ENCODE assay signal across 19 cellular contexts in genomic region chr15:33047077-33047476, GRCh38.
DNase-seq lines count a peak whose midpoint lies in the region; ATAC-seq, FAIRE-seq and TF ChIP-seq lines count a peak whose summit lies in the region.
"Had no signal": no experiment of that assay in that cellular context is flagged by ENCODE, and none has a peak within 500 bp of the region (broad histone marks: within the 10 kb centered on the region; RNA-seq: fewer than 3 reads in every experiment).

No MANE protein-coding gene starts in this region.

- no peak overlapping the region for H3K9ac ChIP-seq in astrocyte (ENCODE audit: low read length)

- no peak for DNase-seq in CD8-positive, alpha-beta T cell
- DNase-seq in T-cell (no peak), astrocyte (ENCODE audit: low read depth) (no peak), GM13977 (ENCODE audit: low spot score) (no peak), NCI-H446 (lab: John Stamatoyannopoulos, UW) (no peak), NCI-H510A (lab: John Stamatoyannopoulos, UW) (no peak)
- DNase-seq: C1 segment of cervical spinal cord, DMS 273 treated with DMSO at 0.1 percent for 48 hours, DMS79, EL, GDM1, H9 had no signal

- no peaks in the 10 kb centered on the region for H3K27me3 ChIP-seq in CD8-positive, alpha-beta T cell (ENCODE audit: insufficient read depth, low read length)
- no peaks in the 10 kb centered on the region for H3K27me3 ChIP-seq in astrocyte (ENCODE audit: insufficient read depth, low read length)

- H3K4me3 ChIP-seq in CD8-positive, alpha-beta T cell (ENCODE audit: low read depth, low read length) = no peak overlapping the region
- H3K4me3 ChIP-seq in astrocyte (ENCODE audit: insufficient read depth, low read depth, low read length) = no peak overlapping the region
- H3K4me3 ChIP-seq: GM12878, GM23338 had no signal

- H3K9me3 Mint-ChIP-seq in CD8-positive, alpha-beta T cell = peaks cover 16% of the 10 kb centered on the region
- H3K9me3 Mint-ChIP-seq in T-cell (peaks cover 0 to 24% (median 9%) of the 10 kb centered on the region in 3 donors), astrocyte (ENCODE audit: unreplicated experiment) (peaks cover 17% of the 10 kb centered on the region)

- POLR2A ChIA-PET in CD8-positive, alpha-beta T cell (lab: Charles Lee) = no interaction called here
- POLR2A ChIA-PET in T-cell (lab: Charles Lee) = no interaction called here

- H3K36me3 Mint-ChIP-seq in CD8-positive, alpha-beta T cell = no peaks in the 10 kb centered on the region
- peaks cover 5% of the 10 kb centered on the region for H3K36me3 Mint-ChIP-seq in T-cell
- H3K36me3 Mint-ChIP-seq in astrocyte (ENCODE audit: low read depth, unreplicated experiment) = peaks cover 16% of the 10 kb centered on the region

- intact Hi-C loops in CD8-positive, alpha-beta T cell (cut with DNase I, micrococcal nuclease) = no loop called here

- peaks cover 8% of the 10 kb centered on the region for H3K4me1 Mint-ChIP-seq in CD8-positive, alpha-beta T cell (ENCODE audit: low read depth)
- peaks cover 6 to 25% (median 16%) of the 10 kb centered on the region in 3 donors for H3K4me1 Mint-ChIP-seq in T-cell
- no peaks in the 10 kb centered on the region for H3K4me1 Mint-ChIP-seq in astrocyte (ENCODE audit: low read depth, unreplicated experiment)
- H3K4me1 Mint-ChIP-seq: GM23338, H9 had no signal

- no peak overlapping the region for H3K4me3 Mint-ChIP-seq in CD8-positive, alpha-beta T cell
- peak overlapping the region in 1 of 3 donors; percentile 17 for H3K4me3 Mint-ChIP-seq in T-cell
- no peak overlapping the region for H3K4me3 Mint-ChIP-seq in astrocyte (ENCODE audit: unreplicated experiment)
- H3K4me3 Mint-ChIP-seq: CD8-positive, alpha-beta memory T cell; GM23338; H9 had no signal

- peaks cover 2% of the 10 kb centered on the region for H3K27me3 Mint-ChIP-seq in CD8-positive, alpha-beta T cell (ENCODE audit: low read depth)
- H3K27me3 Mint-ChIP-seq in T-cell (peaks cover 0 to 2% of the 10 kb centered on the region in 2 donors), astrocyte (ENCODE audit: low read depth, unreplicated experiment) (no peaks in the 10 kb centered on the region)
- H3K27me3 Mint-ChIP-seq: CD8-positive, alpha-beta memory T cell had no signal

- peak; percentile 9 for FAIRE-seq in astrocyte (lab: Jason Lieb, UNC)
- FAIRE-seq: D721Med, GM12878, GM18507, GM19239 had no signal

- H3K27ac ChIP-seq in CD8-positive, alpha-beta T cell (ENCODE audit: low read depth, low read length) = no peak overlapping the region
- no peak overlapping the region for H3K27ac ChIP-seq in astrocyte (ENCODE audit: low read depth, low read length)

- CTCF ChIA-PET in CD8-positive, alpha-beta T cell (lab: Charles Lee) = interaction anchor here (1.1 kb wide), 1 partner anchor 85 kb away, joined by 3 read pairs; no protein-coding TSS in a partner anchor
- CTCF ChIA-PET in T-cell (lab: Charles Lee) = interaction anchor here in 1 of 2 donors (0.5 kb wide), 1 partner anchor 27 kb away, joined by 4 read pairs; no protein-coding TSS in a partner anchor

- peak; percentile 44 for ATAC-seq in CD8-positive, alpha-beta T cell
- ATAC-seq in T-cell (replicated peaks in 1 of 4) = peak; percentile 30 to 95 (median 50)
- ATAC-seq: GM12878, GM23338, HCT116 had no signal

- no peaks in the 10 kb centered on the region for H3K79me2 ChIP-seq in astrocyte (ENCODE audit: insufficient read depth, low read length)

- peaks cover 7% of the 10 kb centered on the region for H3K4me1 ChIP-seq in CD8-positive, alpha-beta T cell (ENCODE audit: insufficient read depth, low read length)
- no peaks in the 10 kb centered on the region for H3K4me1 ChIP-seq in astrocyte (ENCODE audit: insufficient read depth, low read length)

- no peaks in the 10 kb centered on the region for H3K9me3 ChIP-seq in CD8-positive, alpha-beta T cell (ENCODE audit: low read length)
- H3K9me3 ChIP-seq in astrocyte (ENCODE audit: insufficient read depth, low read depth, low read length) = peaks cover 8% of the 10 kb centered on the region

- H3K27ac Mint-ChIP-seq in CD8-positive, alpha-beta T cell = peak overlapping the region; percentile 63
- H3K27ac Mint-ChIP-seq in T-cell (peak overlapping the region in 1 of 2 donors; percentile 66), astrocyte (ENCODE audit: unreplicated experiment) (no peak overlapping the region)
- H3K27ac Mint-ChIP-seq: CD8-positive, alpha-beta memory T cell; GM23338; H9 had no signal

- TF ChIP-seq CTCF in CD8-positive, alpha-beta T cell (IDR thresholded peaks at IDR 0.05) = no peak
- TF ChIP-seq CTCF in astrocyte (IDR thresholded peaks at IDR 0.05; ENCODE audit: insufficient read depth, low read depth, low read length) = no peak
- TF ChIP-seq CTCF in GM13977 (IDR thresholded peaks at IDR 0.05; ENCODE audit: extremely low read depth, insufficient read depth, missing control alignments) = no peak

- in situ Hi-C loops in GM13977 (cut with MboI; ENCODE audit: low pct_unique_long_range_greater_than_20kb, low sequenced_read_pairs, unreplicated experiment) = no loop called here

- H2AFZ ChIP-seq in astrocyte (ENCODE audit: low read depth, low read length) = no peak overlapping the region
- H2AFZ ChIP-seq: GM23338 had no signal

- H3K36me3 ChIP-seq in CD8-positive, alpha-beta T cell (ENCODE audit: insufficient read depth, low read length) = no peaks in the 10 kb centered on the region
- H3K36me3 ChIP-seq in astrocyte (ENCODE audit: insufficient read depth, low read length) = no peaks in the 10 kb centered on the region

- no peak overlapping the region for H3K4me2 ChIP-seq in astrocyte (ENCODE audit: low read length)
- H3K4me2 ChIP-seq: GM23338 had no signal

- no peaks in the 10 kb centered on the region for H4K20me1 ChIP-seq in astrocyte (ENCODE audit: insufficient read depth, low read length)
